In genomic region chr16:52553322-52553721, GRCh38 we compare ENCODE assay signal across 15 cellular contexts. TPM values are rescaled to one million over a fixed set of nuclear protein-coding genes. Genes with fewer than 3 reads are reported as not detected.
DNase-seq lines count a peak whose midpoint lies in the region; ATAC-seq, FAIRE-seq and TF ChIP-seq lines count a peak whose summit lies in the region.
"Had no signal": no experiment of that assay in that cellular context is flagged by ENCODE, and none has a peak within 500 bp of the region (broad histone marks: within the 10 kb centered on the region; RNA-seq: fewer than 3 reads in every experiment).

No MANE protein-coding gene starts in this region.

- DNase-seq in Calu3 (no peak), GM23338 (ENCODE audit: low spot score) (peak; percentile 41), OCI-LY7 (ENCODE audit: low spot score) (no peak), keratinocyte (ENCODE audit: low read depth, low spot score) (no peak), aorta (no peak), DMS153 (lab: John Stamatoyannopoulos, UW) (no peak)
- DNase-seq in activated naive CD4-positive, alpha-beta T cell treated with anti-CD3 and anti-CD28 coated beads, Interleukin-2, amount 50 U/mL, for 16 hours: no peak
- DNase-seq: activated gamma-delta T cell, dorsolateral prefrontal cortex, left lung had no signal

- H3K27ac ChIP-seq in GM23338 (ENCODE audit: low read depth) (no peak overlapping the region), OCI-LY7 (ENCODE audit: low read depth, low read length, poor library complexity, severe bottlenecking) (no peak overlapping the region), keratinocyte (ENCODE audit: control insufficient read depth, insufficient read depth, low read length) (no peak overlapping the region), aorta (ENCODE audit: low read depth in 1 of 2, low read length in 2 of 2) (no peak overlapping the region)
- H3K27ac ChIP-seq: BLaER1 treated with 17β-estradiol and CSF1 and Interleukin-3, amounts not matched to agents 10 nM and 100 nM; dorsolateral prefrontal cortex; left lung had no signal

- H4K20me1 ChIP-seq in GM23338 (replicated peaks; ENCODE audit: insufficient read depth) (no peaks in the 10 kb centered on the region), OCI-LY7 (ENCODE audit: insufficient read depth, low read length) (no peaks in the 10 kb centered on the region), keratinocyte (ENCODE audit: control insufficient read depth, extremely low read depth, insufficient read depth, low read length) (no peaks in the 10 kb centered on the region)
- H4K20me1 ChIP-seq: BLaER1 treated with 17β-estradiol and CSF1 and Interleukin-3, amounts not matched to agents 10 nM and 100 nM had no signal

- H3K9me3 ChIP-seq in OCI-LY7 (ENCODE audit: low read length) (no peaks in the 10 kb centered on the region), keratinocyte (ENCODE audit: control insufficient read depth, low read depth, low read length) (no peaks in the 10 kb centered on the region), aorta (ENCODE audit: control insufficient read depth, low read length) (peaks cover 3% of the 10 kb centered on the region)
- H3K9me3 ChIP-seq: BLaER1 treated with 17β-estradiol and CSF1 and Interleukin-3, amounts not matched to agents 10 nM and 100 nM; left lung had no signal

- no TSS peak for BruUV-seq in Calu3 (replicated peaks; lab: Mats Ljungman, UMichigan)
- BruUV-seq in OCI-LY7 (replicated peaks; lab: Mats Ljungman, UMichigan): no TSS peak

- H3K4me1 ChIP-seq in GM23338 (ENCODE audit: insufficient read depth) (peaks cover 42% of the 10 kb centered on the region), OCI-LY7 (ENCODE audit: insufficient read depth, low read length, poor library complexity, severe bottlenecking) (no peaks in the 10 kb centered on the region), keratinocyte (ENCODE audit: control insufficient read depth, extremely low read depth, insufficient read depth, low read length) (peaks cover 7% of the 10 kb centered on the region), aorta (ENCODE audit: control insufficient read depth in 1 of 2, insufficient read depth in 2 of 2, low read length in 2 of 2) (no peaks in the 10 kb centered on the region)
- H3K4me1 ChIP-seq: BLaER1 treated with 17β-estradiol and CSF1 and Interleukin-3, amounts not matched to agents 10 nM and 100 nM; left lung had no signal

- intact Hi-C loops in Calu3 (cut with micrococcal nuclease; ENCODE audit: unreplicated experiment) (loop anchor here (5.0 to 10.0 kb wide), 2 partner anchors 59 to 479 kb away; no protein-coding TSS in a partner anchor), OCI-LY7 (cut with micrococcal nuclease; ENCODE audit: unreplicated experiment) (no loop called here), aorta (cut with DNase I) (no loop called here)

- H3K27me3 Mint-ChIP-seq in Calu3 (ENCODE audit: unreplicated experiment): no peaks in the 10 kb centered on the region
- peaks cover 22% of the 10 kb centered on the region for H3K27me3 Mint-ChIP-seq in GM23338 (ENCODE audit: insufficient read depth, low read depth, poor library complexity)

- no peak for FAIRE-seq in keratinocyte (lab: Jason Lieb, UNC)

- H3K4me2 ChIP-seq in GM23338 (no peak overlapping the region), OCI-LY7 (ENCODE audit: low read length) (no peak overlapping the region), keratinocyte (ENCODE audit: control insufficient read depth, extremely low read depth, insufficient read depth, low read depth, low read length) (no peak overlapping the region)

- H3K27me3 ChIP-seq in GM23338 (ENCODE audit: insufficient read depth) (peaks cover 65% of the 10 kb centered on the region), keratinocyte (ENCODE audit: control insufficient read depth, extremely low read depth, insufficient read depth, low read length) (peaks cover 4% of the 10 kb centered on the region), aorta (ENCODE audit: control insufficient read depth in 1 of 2, insufficient read depth in 2 of 2, low read length in 1 of 2) (no peaks in the 10 kb centered on the region)

- no peaks in the 10 kb centered on the region for H3K36me3 ChIP-seq in GM23338 (ENCODE audit: insufficient read depth)
- H3K36me3 ChIP-seq in OCI-LY7 (ENCODE audit: insufficient read depth, low read length): no peaks in the 10 kb centered on the region
- no peaks in the 10 kb centered on the region for H3K36me3 ChIP-seq in keratinocyte (ENCODE audit: control insufficient read depth in 2 of 2, extremely low read depth in 1 of 2, insufficient read depth in 2 of 2, low read length in 2 of 2)
- H3K36me3 ChIP-seq in aorta (ENCODE audit: control insufficient read depth in 1 of 2, insufficient read depth in 2 of 2, low read length in 1 of 2): no peaks in the 10 kb centered on the region
- H3K36me3 ChIP-seq: BLaER1 treated with 17β-estradiol and CSF1 and Interleukin-3, amounts not matched to agents 10 nM and 100 nM; left lung had no signal

- H3K27ac Mint-ChIP-seq in Calu3 (ENCODE audit: unreplicated experiment): no peak overlapping the region
- no peak overlapping the region for H3K27ac Mint-ChIP-seq in GM23338

- H3K9ac ChIP-seq in keratinocyte (ENCODE audit: control insufficient read depth, extremely low read depth, insufficient read depth, low read length): no peak overlapping the region
- H3K9ac ChIP-seq: BLaER1 treated with 17β-estradiol and CSF1 and Interleukin-3, amounts not matched to agents 10 nM and 100 nM had no signal

- H2AFZ ChIP-seq in GM23338: no peak overlapping the region
- no peak overlapping the region for H2AFZ ChIP-seq in OCI-LY7 (ENCODE audit: low read length)
- H2AFZ ChIP-seq in keratinocyte (ENCODE audit: control insufficient read depth, low read length): no peak overlapping the region

- TF ChIP-seq CTCF in Calu3 (IDR thresholded peaks at IDR 0.05; ENCODE audit: unreplicated experiment) (peak; percentile 59), GM23338 (conservative IDR thresholded peaks at IDR 0.05; ENCODE audit: low read depth in 2 of 2) (peak; percentile 64 to 92), OCI-LY7 (conservative IDR thresholded peaks at IDR 0.05; ENCODE audit: low read length) (peak; percentile 53), keratinocyte (optimal IDR thresholded peaks at IDR 0.05 in 1 of 3, IDR thresholded peaks at IDR 0.05 in 1 of 3, conservative IDR thresholded peaks at IDR 0.05 in 1 of 3; ENCODE audit: extremely low read depth in 1 of 3, insufficient read depth in 2 of 3, low read length in 3 of 3) (peak; percentile 18 to 42 (median 22))

- H3K9me1 ChIP-seq in keratinocyte (ENCODE audit: control insufficient read depth, extremely low read depth, insufficient read depth, low read length): no peaks in the 10 kb centered on the region

- no peak for ATAC-seq in GM23338
- ATAC-seq in aorta (ENCODE audit: low FRiP score): no peak
- ATAC-seq in GM21360 (IDR thresholded peaks at IDR 0.05; ENCODE audit: unreplicated experiment): no peak

- WGBS in aorta, 2 donors: 81 to 84% methylated on average over 2 of the region's 2 CpGs

- POLR2A ChIA-PET in OCI-LY7 (lab: Charles Lee): no interaction called here

- H3K79me2 ChIP-seq in GM23338 (replicated peaks; ENCODE audit: insufficient read depth): no peaks in the 10 kb centered on the region
- H3K79me2 ChIP-seq in OCI-LY7 (ENCODE audit: insufficient read depth, low read depth, low read length): no peaks in the 10 kb centered on the region
- no peaks in the 10 kb centered on the region for H3K79me2 ChIP-seq in keratinocyte (ENCODE audit: control insufficient read depth, insufficient read depth, low read length)

- no peaks in the 10 kb centered on the region for H3F3A ChIP-seq in GM23338 (replicated peaks; ENCODE audit: low read depth)

- no peaks in the 10 kb centered on the region for H3K36me3 Mint-ChIP-seq in Calu3 (ENCODE audit: insufficient read depth, unreplicated experiment)
- no peaks in the 10 kb centered on the region; the same call in 2 of the 3 replicates for H3K36me3 Mint-ChIP-seq in GM23338 (ENCODE audit: low read depth)

- CTCF ChIA-PET in Calu3 (lab: Charles Lee) (interaction anchor here (0.7 kb wide), 1 partner anchor 20 kb away, joined by 6 read pairs; no protein-coding TSS in a partner anchor), OCI-LY7 (lab: Charles Lee; ENCODE audit: unreplicated experiment) (no interaction called here)

- peaks cover 7% of the 10 kb centered on the region; the same call in 1 of the 2 replicates for H3K9me2 ChIP-seq in GM23338 (ENCODE audit: insufficient read depth)
- H3K9me2 ChIP-seq in OCI-LY7 (ENCODE audit: insufficient read depth, low read length): no peaks in the 10 kb centered on the region

- H3K9me3 Mint-ChIP-seq in Calu3 (ENCODE audit: low read depth, unreplicated experiment) (peaks cover 5% of the 10 kb centered on the region), GM23338 (no peaks in the 10 kb centered on the region; the same call in 1 of the 3 replicates)

- no peak overlapping the region for H3K4me3 ChIP-seq in GM23338
- no peak overlapping the region for H3K4me3 ChIP-seq in OCI-LY7 (ENCODE audit: low read depth, low read length, poor library complexity, severe bottlenecking)
- no peak overlapping the region for H3K4me3 ChIP-seq in keratinocyte (ENCODE audit: control insufficient read depth in 2 of 3, extremely low read depth in 1 of 3, insufficient read depth in 2 of 3, low read depth in 1 of 3, low read length in 3 of 3)
- H3K4me3 ChIP-seq in aorta (ENCODE audit: low read length in 2 of 2): no peak overlapping the region
- H3K4me3 ChIP-seq: BLaER1 treated with 17β-estradiol and CSF1 and Interleukin-3, amounts not matched to agents 10 nM and 100 nM; dorsolateral prefrontal cortex; left lung had no signal

- dilution Hi-C loops in keratinocyte (cut with MboI; ENCODE audit: extremely low pct_ligation_motif_present, low sequenced_read_pairs): no loop called here

- H3K4me3 Mint-ChIP-seq in Calu3 (ENCODE audit: low read depth, unreplicated experiment) (no peak overlapping the region), GM23338 (no peak overlapping the region)

- H3K4me1 Mint-ChIP-seq in Calu3 (ENCODE audit: low read depth, unreplicated experiment): peaks cover 54% of the 10 kb centered on the region
- peaks cover 45% of the 10 kb centered on the region for H3K4me1 Mint-ChIP-seq in GM23338

TF ChIP-seq in GM23338, 12 proteins besides CTCF, POLR2A, EP300 and RAD21 (continues in another document):
- no peak for TF ChIP-seq NANOG (IDR thresholded peaks at IDR 0.05; ENCODE audit: borderline replicate concordance)

RNA-seq across cellular contexts. Expression of gene TOX3, which starts 6.4 kb away (rescaled TPM):
- total RNA-seq in Calu3 (2022) (27.4 and 29.4 TPM in 2 replicates), OCI-LY7 (2022) (not detected in 2 replicates), aorta (not detected)
- 13.7 and 15.6 TPM in 2 replicates for total RNA-seq in GM23338 (2014; rRNA removed; shearing (Covaris generic))
- polyA plus RNA-seq in GM23338 (2016; fragmentation: Nextera tagmentation; extraction: Ambion mirVana) (9.8 TPM in 2 replicates), keratinocyte (0.01 TPM in 1 of 3 replicates, not detected in the others), aorta (1 to 10 TPM in 1 of 2 donors, not detected in 1; 1.3 TPM)
- not detected in 2 replicates for total RNA-seq in OCI-LY7 (2014; rRNA removed; shearing (Covaris generic))
- polyA plus RNA-seq in keratinocyte (2011; ENCODE audit: low read depth): 0.07 TPM
- 0.06 TPM in 1 of 2 replicates, not detected in the other for polyA plus RNA-seq in keratinocyte (2011; cell fraction: cytosol; rRNA removed)
- 0.03 TPM in 1 of 2 replicates, not detected in the other for polyA plus RNA-seq in keratinocyte (2011; cell fraction: nucleus; rRNA removed)
- not detected in 2 replicates for polyA plus RNA-seq in keratinocyte (2012; ENCODE audit: low replicate concordance)
- polyA minus RNA-seq in keratinocyte: not detected in 3 replicates
- polyA minus RNA-seq in keratinocyte (2011; cell fraction: cytosol; rRNA and poly(A)+ RNA removed): not detected
- not detected in 2 replicates for polyA minus RNA-seq in keratinocyte (2011; cell fraction: nucleus; rRNA and poly(A)+ RNA removed)
- total RNA-seq: activated CD8-positive, alpha-beta memory T cell treated with anti-CD3 and anti-CD28 coated beads for 36 hours; LHCN-M2; pulmonary artery endothelial cell had no signal

Comparison
In these comparisons a context has a peak if more than half of its experiments do, and no peak if none do; other contexts are left out.
1. CTCF ChIP-seq: peak in every context shown above with its lines; median percentile 78 in GM23338; 59 in Calu3; 53 in OCI-LY7; 22 in keratinocyte.
2. RNA of gene TOX3, which starts 6.4 kb away (total RNA-seq): 27.4 to 29.4 TPM in Calu3 and 13.7 to 15.6 TPM in GM23338; not detected in aorta and not detected in OCI-LY7; every median in the first group is over 10 times any median in the second.